2 cellular contexts compared by ENCODE assay signal in genomic region chr1:152870831-152871730, GRCh38.
TF ChIP-seq lines count a peak whose summit lies in the region.

No MANE protein-coding gene starts in this region.

TF ChIP-seq in IMR-90, 13 proteins besides CTCF, POLR2A, EP300 and RAD21:
- no peak for TF ChIP-seq CEBPB (IDR thresholded peaks at IDR 0.05; ENCODE audit: low read depth, low read length)
- TF ChIP-seq MXI1 (IDR thresholded peaks at IDR 0.05; ENCODE audit: borderline replicate concordance, low read depth, low read length): no peak
- TF ChIP-seq SMC3 (IDR thresholded peaks at IDR 0.05; ENCODE audit: low read depth, low read length): peak; percentile 28; the same call in 1 of the 2 replicates

TF ChIP-seq in WTC11, 78 proteins besides CTCF, POLR2A, EP300 and RAD21:
- TF ChIP-seq GRHL2 (CRISPR knock-in tag; IDR thresholded peaks at IDR 0.05; ENCODE audit: insufficient replicate concordance, severe bottlenecking) (no peak), SP1 (CRISPR knock-in tag; conservative IDR thresholded peaks at IDR 0.05) (0 out of 2 replicates have a peak, but pooled peaks have one; percentile 22), JUN (CRISPR knock-in tag; IDR thresholded peaks at IDR 0.05) (no peak), ZNF512 (CRISPR knock-in tag; IDR thresholded peaks at IDR 0.05; ENCODE audit: borderline replicate concordance) (no peak), ZNF281 (CRISPR knock-in tag; IDR thresholded peaks at IDR 0.05) (no peak), CREM (CRISPR knock-in tag; IDR thresholded peaks at IDR 0.05) (no peak), ZBTB21 (CRISPR knock-in tag; IDR thresholded peaks at IDR 0.05; ENCODE audit: borderline replicate concordance) (no peak), FOXK1 (CRISPR knock-in tag; IDR thresholded peaks at IDR 0.05) (no peak), TP53 (CRISPR knock-in tag; IDR thresholded peaks at IDR 0.05) (no peak), NFE2L1 (CRISPR knock-in tag; IDR thresholded peaks at IDR 0.05) (0 out of 2 replicates have a peak, but pooled peaks have one; percentile 27), ZNF263 (CRISPR knock-in tag; IDR thresholded peaks at IDR 0.05; ENCODE audit: low read depth) (no peak), ZBTB43 (CRISPR knock-in tag; IDR thresholded peaks at IDR 0.05) (0 out of 2 replicates have a peak, but pooled peaks have one; percentile 32), SOX15 (CRISPR knock-in tag; IDR thresholded peaks at IDR 0.05) (no peak), CBFB (CRISPR knock-in tag; IDR thresholded peaks at IDR 0.05; ENCODE audit: low read depth) (no peak), ZNF232 (CRISPR knock-in tag; IDR thresholded peaks at IDR 0.05) (no peak)
